In the genomic region with DNA sequence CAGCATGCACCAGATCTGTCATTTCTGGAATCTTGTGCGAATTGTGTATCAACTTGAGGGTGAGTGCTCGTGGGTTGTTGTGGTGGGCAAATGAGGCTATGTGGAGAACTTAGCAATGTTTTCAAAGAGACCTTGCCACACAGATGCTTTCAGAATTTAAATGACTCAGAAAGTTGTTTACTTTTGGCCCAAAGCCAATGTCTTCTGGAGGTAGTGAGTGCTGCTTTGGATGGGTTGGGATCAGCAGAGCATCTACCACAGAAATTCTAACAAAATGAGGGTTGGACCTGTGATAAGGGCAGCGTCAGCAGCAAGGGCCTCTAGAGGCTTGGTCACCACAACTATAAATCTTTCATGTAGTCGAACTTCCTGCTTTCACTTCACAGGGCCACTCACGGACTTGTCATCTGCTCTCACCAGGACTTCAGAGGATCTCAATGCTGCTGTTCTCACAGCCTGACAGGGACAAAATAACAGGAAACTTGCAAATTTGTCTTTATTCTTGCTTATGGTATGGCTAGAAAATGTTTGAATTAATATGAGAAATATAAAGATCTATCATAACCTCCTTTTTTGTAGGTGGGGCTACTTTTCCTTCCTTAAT, we compare ENCODE assay signal across 8 cellular contexts.
A peak's percentile ranks its signal among the peaks of the same experiment; 100 is the strongest.
DNase-seq lines count a peak whose midpoint lies in the region; ATAC-seq lines count a peak whose summit lies in the region.

No MANE protein-coding gene starts in this region.

- intact Hi-C loops in dendritic cell treated with granulocyte-macrophage colony-stimulating factor and Interleukin-4, amounts not matched to agents 40 ng/mL and 50 ng/mL, for 4 days (cut with micrococcal nuclease) = loop anchor here (5.0 kb wide), 1 partner anchor 107 kb away; no protein-coding TSS in a partner anchor

- H3K36me3 Mint-ChIP-seq in dendritic cell treated with granulocyte-macrophage colony-stimulating factor and Interleukin-4, amounts not matched to agents 40 ng/mL and 50 ng/mL, for 4 days (ENCODE audit: low read depth) = peaks cover 19% of the 10 kb centered on the region

- peaks cover 12% of the 10 kb centered on the region for H3K4me1 ChIP-seq in rectal smooth muscle tissue (ENCODE audit: control insufficient read depth, insufficient read depth, low read length)

- ATAC-seq in HG03097 (IDR thresholded peaks at IDR 0.05; ENCODE audit: low FRiP score, unreplicated experiment) = peak; percentile 86

- peak overlapping the region; percentile 12 for H3K4me3 ChIP-seq in rectal smooth muscle tissue (ENCODE audit: low read length)

- no peak overlapping the region for H3K27ac ChIP-seq in rectal smooth muscle tissue (ENCODE audit: low read depth, low read length)

- no peaks in the 10 kb centered on the region for H3K36me3 ChIP-seq in rectal smooth muscle tissue (ENCODE audit: control insufficient read depth, insufficient read depth, low read length)

- DNase-seq in EH (ENCODE audit: low read depth) (peak; percentile 97), GM19238 (ENCODE audit: insufficient read length, low spot score) (peak; percentile 15), NOMO-1 treated with DMSO at 0.1 percent for 48 hours (lab: John Stamatoyannopoulos, UW; ENCODE audit: unreplicated experiment) (peak; percentile 98), middle frontal gyrus (ENCODE audit: extremely low spot score, low spot score) (no peak), iPS-NIHi7 (ENCODE audit: extremely low spot score) (no peak)

- H3K4me1 Mint-ChIP-seq in dendritic cell treated with granulocyte-macrophage colony-stimulating factor and Interleukin-4, amounts not matched to agents 40 ng/mL and 50 ng/mL, for 4 days (ENCODE audit: low read depth) = peaks cover 82% of the 10 kb centered on the region

- no peaks in the 10 kb centered on the region for H3K27me3 Mint-ChIP-seq in dendritic cell treated with granulocyte-macrophage colony-stimulating factor and Interleukin-4, amounts not matched to agents 40 ng/mL and 50 ng/mL, for 4 days

- H3K9ac ChIP-seq in rectal smooth muscle tissue (ENCODE audit: low read length) = no peak overlapping the region

- peak overlapping the region; percentile 92 for H3K27ac Mint-ChIP-seq in dendritic cell treated with granulocyte-macrophage colony-stimulating factor and Interleukin-4, amounts not matched to agents 40 ng/mL and 50 ng/mL, for 4 days

- no peaks in the 10 kb centered on the region for H3K27me3 ChIP-seq in rectal smooth muscle tissue (ENCODE audit: control insufficient read depth, insufficient read depth, low read length)

- no peaks in the 10 kb centered on the region for H3K9me3 Mint-ChIP-seq in dendritic cell treated with granulocyte-macrophage colony-stimulating factor and Interleukin-4, amounts not matched to agents 40 ng/mL and 50 ng/mL, for 4 days

- H3K4me3 Mint-ChIP-seq in dendritic cell treated with granulocyte-macrophage colony-stimulating factor and Interleukin-4, amounts not matched to agents 40 ng/mL and 50 ng/mL, for 4 days = peak overlapping the region; percentile 60

Comparison
In these comparisons a context has a peak if more than half of its experiments do, and no peak if none do; other contexts are left out.
1. DNase-seq: peak in EH (single experiment), GM19238 (single experiment) and NOMO-1 treated with DMSO at 0.1 percent for 48 hours (single experiment); none in middle frontal gyrus (single experiment) and iPS-NIHi7 (single experiment).